In genomic region chr5:173302546-173303155, GRCh38 we compare ENCODE assay signal across 10 cellular contexts. TPM values are rescaled to one million over a fixed set of nuclear protein-coding genes. Genes with fewer than 3 reads are reported as not detected.
DNase-seq lines count a peak whose midpoint lies in the region; ATAC-seq and TF ChIP-seq lines count a peak whose summit lies in the region.
"Had no signal": no experiment of that assay in that cellular context is flagged by ENCODE, and none has a peak within 500 bp of the region (broad histone marks: within the 10 kb centered on the region; RNA-seq: fewer than 3 reads in every experiment).

No MANE protein-coding gene starts in this region.

- H2AFZ ChIP-seq in osteoblast (ENCODE audit: low read length) = peak overlapping the region; percentile 1
- H2AFZ ChIP-seq in MM.1S (ENCODE audit: low read length) = no peak overlapping the region

- H3K79me2 ChIP-seq in osteoblast (ENCODE audit: insufficient read depth, low read length) (no peaks in the 10 kb centered on the region), MM.1S (ENCODE audit: low read length) (no peaks in the 10 kb centered on the region)

- H3K27ac ChIP-seq in osteoblast (ENCODE audit: low read depth, low read length) = no peak overlapping the region
- no peak overlapping the region for H3K27ac ChIP-seq in MM.1S (ENCODE audit: low read length)
- H3K27ac ChIP-seq: lower lobe of right lung, uterus had no signal

- no peak overlapping the region for H3K9ac ChIP-seq in MM.1S (ENCODE audit: low read length)

- ATAC-seq in HG03571 (IDR thresholded peaks at IDR 0.05; ENCODE audit: unreplicated experiment) = no peak
- ATAC-seq: lower lobe of right lung had no signal

- H3K27me3 ChIP-seq in osteoblast (ENCODE audit: insufficient read depth, low read length) (no peaks in the 10 kb centered on the region), MM.1S (replicated peaks; ENCODE audit: insufficient read depth, low read length) (peaks cover 16% of the 10 kb centered on the region)
- H3K27me3 ChIP-seq: uterus had no signal

- H3K4me3 ChIP-seq in osteoblast (ENCODE audit: insufficient read depth, low read length) (no peak overlapping the region), MM.1S (ENCODE audit: low read length) (no peak overlapping the region)
- H3K4me3 ChIP-seq: lower lobe of right lung, uterus had no signal

- H3F3A ChIP-seq in MM.1S (ENCODE audit: insufficient read depth, low read length) = no peaks in the 10 kb centered on the region

- peaks cover 17% of the 10 kb centered on the region for H3K4me1 ChIP-seq in osteoblast (ENCODE audit: insufficient read depth, low read length)
- H3K4me1 ChIP-seq in MM.1S (ENCODE audit: low read length) = no peaks in the 10 kb centered on the region
- H3K4me1 ChIP-seq: uterus had no signal

- H3K4me2 ChIP-seq in osteoblast (ENCODE audit: insufficient read depth, low read length) (peak overlapping the region; percentile 7), MM.1S (ENCODE audit: low read depth, low read length) (no peak overlapping the region)

- DNase-seq in GM04503 (ENCODE audit: low read depth) (peak; percentile 56), NCI-H460 (ENCODE audit: extremely low read depth, low read depth) (peak; percentile 53), dermis blood vessel endothelial cell (peak; percentile 27), osteoblast (ENCODE audit: insufficient read length, low spot score, missing footprints) (peak; percentile 97), MM.1S (no peak), DMS53 treated with DMSO at 0.1 percent for 48 hours (lab: John Stamatoyannopoulos, UW; ENCODE audit: unreplicated experiment) (no peak), NCI-H2196 (lab: John Stamatoyannopoulos, UW; ENCODE audit: unreplicated experiment) (no peak)
- DNase-seq: lower lobe of right lung, uterus had no signal

- H4K20me1 ChIP-seq in osteoblast (ENCODE audit: insufficient read depth, low read length) (no peaks in the 10 kb centered on the region), MM.1S (ENCODE audit: insufficient read depth, low read length) (no peaks in the 10 kb centered on the region)

- H3K9me3 ChIP-seq in osteoblast (ENCODE audit: low read depth, low read length) (no peaks in the 10 kb centered on the region), MM.1S (replicated peaks; ENCODE audit: insufficient read depth, low read length) (no peaks in the 10 kb centered on the region)
- H3K9me3 ChIP-seq: lower lobe of right lung, uterus had no signal

- no peaks in the 10 kb centered on the region for H3K9me2 ChIP-seq in MM.1S (replicated peaks; ENCODE audit: insufficient read depth, low read length)

- H3K36me3 ChIP-seq in osteoblast (ENCODE audit: insufficient read depth, low read length) = no peaks in the 10 kb centered on the region
- H3K36me3 ChIP-seq in MM.1S (replicated peaks; ENCODE audit: insufficient read depth, low read length) = no peaks in the 10 kb centered on the region
- H3K36me3 ChIP-seq: lower lobe of right lung, uterus had no signal

- TF ChIP-seq CTCF in osteoblast (IDR thresholded peaks at IDR 0.05; ENCODE audit: extremely low read depth, low read depth, low read length) (peak; percentile 14), MM.1S (IDR thresholded peaks at IDR 0.05; ENCODE audit: low read length) (no peak)

RNA-seq across cellular contexts. Expression of gene STC2, which starts 25.6 kb away (rescaled TPM):
- 96.3 and 128 TPM in 2 replicates for total RNA-seq in NCI-H460 (2014; rRNA removed; shearing (Covaris generic))
- polyA plus RNA-seq in NCI-H460 (2014; cell fraction: nucleus; rRNA removed) = 82.1 and 123 TPM in 2 replicates
- total RNA-seq in dermis blood vessel endothelial cell (11.7 and 39.3 TPM in 2 replicates), osteoblast (431 and 558 TPM in 2 replicates)

Comparison
In these comparisons a context has a peak if more than half of its experiments do, and no peak if none do; other contexts are left out.
1. DNase-seq: peak in GM04503 (single experiment), NCI-H460 (single experiment), dermis blood vessel endothelial cell (single experiment) and osteoblast (single experiment); none in MM.1S (single experiment), DMS53 treated with DMSO at 0.1 percent for 48 hours (single experiment) and NCI-H2196 (single experiment).